1 cellular context compared by ENCODE assay signal in the genomic region with DNA sequence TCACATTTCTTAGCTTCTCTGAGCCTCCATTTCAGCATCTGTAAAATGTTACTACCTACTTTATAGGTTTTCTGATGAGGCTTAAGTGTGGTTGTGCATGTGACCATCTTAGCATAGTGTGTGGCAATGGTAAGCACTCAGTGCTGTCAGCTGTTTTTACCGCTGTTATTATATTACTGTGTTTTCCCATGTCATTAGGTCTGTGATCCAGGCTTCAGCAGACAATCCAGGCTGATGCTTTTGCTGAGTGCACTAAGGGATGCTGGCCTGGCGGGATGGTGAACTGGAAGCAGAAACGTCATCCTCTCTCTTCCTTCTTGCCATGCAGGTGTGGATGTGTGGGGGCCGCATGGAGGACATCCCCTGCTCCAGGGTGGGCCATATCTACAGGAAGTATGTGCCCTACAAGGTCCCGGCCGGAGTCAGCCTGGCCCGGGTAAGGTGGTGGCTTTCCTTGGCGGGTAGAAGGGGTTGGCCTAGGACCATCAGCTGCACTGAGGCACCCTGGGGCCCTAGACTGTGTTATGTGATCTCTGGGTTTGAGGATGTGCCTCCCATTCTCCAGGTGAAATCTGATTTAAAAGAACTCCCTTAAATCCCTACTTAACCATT.
TF ChIP-seq lines count a peak whose summit lies in the region.

No MANE protein-coding gene starts in this region.

TF ChIP-seq in K562, 482 proteins besides CTCF, POLR2A, EP300 and RAD21 (continued from another document):
- TF ChIP-seq STAT5A (IDR thresholded peaks at IDR 0.05; ENCODE audit: borderline replicate concordance, low read length) (no peak), TARDBP (IDR thresholded peaks at IDR 0.05) (no peak), GABPA (tag; conservative IDR thresholded peaks at IDR 0.05; ENCODE audit: low read depth) (no peak)
- TF ChIP-seq, protein P1, sequence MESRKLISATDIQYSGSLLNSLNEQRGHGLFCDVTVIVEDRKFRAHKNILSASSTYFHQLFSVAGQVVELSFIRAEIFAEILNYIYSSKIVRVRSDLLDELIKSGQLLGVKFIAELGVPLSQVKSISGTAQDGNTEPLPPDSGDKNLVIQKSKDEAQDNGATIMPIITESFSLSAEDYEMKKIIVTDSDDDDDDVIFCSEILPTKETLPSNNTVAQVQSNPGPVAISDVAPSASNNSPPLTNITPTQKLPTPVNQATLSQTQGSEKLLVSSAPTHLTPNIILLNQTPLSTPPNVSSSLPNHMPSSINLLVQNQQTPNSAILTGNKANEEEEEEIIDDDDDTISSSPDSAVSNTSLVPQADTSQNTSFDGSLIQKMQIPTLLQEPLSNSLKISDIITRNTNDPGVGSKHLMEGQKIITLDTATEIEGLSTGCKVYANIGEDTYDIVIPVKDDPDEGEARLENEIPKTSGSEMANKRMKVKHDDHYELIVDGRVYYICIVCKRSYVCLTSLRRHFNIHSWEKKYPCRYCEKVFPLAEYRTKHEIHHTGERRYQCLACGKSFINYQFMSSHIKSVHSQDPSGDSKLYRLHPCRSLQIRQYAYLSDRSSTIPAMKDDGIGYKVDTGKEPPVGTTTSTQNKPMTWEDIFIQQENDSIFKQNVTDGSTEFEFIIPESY (CRISPR knock-in tag; IDR thresholded peaks at IDR 0.05) = peak; percentile 78
